ENCODE assay signal across 14 cellular contexts in genomic region chr5:138626333-138626944, GRCh38.
"Had no signal": no experiment of that assay in that cellular context is flagged by ENCODE, and none has a peak within 500 bp of the region (broad histone marks: within the 10 kb centered on the region; RNA-seq: fewer than 3 reads in every experiment).

No MANE protein-coding gene starts in this region.

- DNase-seq: activated CD4-positive, alpha-beta T cell treated with anti-CD3 and anti-CD28 coated beads, Interleukin-2, amount 50 U/mL, for 48 hours; activated CD8-positive, alpha-beta memory T cell treated with anti-CD3 and anti-CD28 coated beads, Interleukin-2, amount 10 ng/mL, durations not matched to agents 7 days and 5 days; activated effector memory CD4-positive, alpha-beta T cell treated with anti-CD3 and anti-CD28 coated beads, Interleukin-2, amount 50 U/mL, for 16 hours; activated naive CD8-positive, alpha-beta T cell treated with anti-CD3 and anti-CD28 coated beads for 36 hours; activated T-cell treated with anti-CD3 and anti-CD28 coated beads, Interleukin-2, amount 50 U/mL, for 24 hours; foreskin keratinocyte; natural killer cell; stimulated activated CD4-positive, alpha-beta T cell treated with anti-CD3 and anti-CD28 coated beads, Interleukin-4, amount 100 ng/mL, for 1 hour; stimulated activated CD8-positive, alpha-beta memory T cell treated with anti-CD3 and anti-CD28 coated beads, Interleukin-4, amount 100 ng/mL, for 48 hours; stimulated activated naive CD8-positive, alpha-beta T cell treated with anti-CD3 and anti-CD28 coated beads, Interleukin-15, Interleukin-2, amounts not matched to agents 100 U/mL and 50 U/mL, for 24 hours; T-helper 17 cell; upper lobe of right lung had no signal

- H3K27ac Mint-ChIP-seq: activated CD8-positive, alpha-beta memory T cell treated with anti-CD3 and anti-CD28 coated beads, Interleukin-2, amount 10 ng/mL, durations not matched to agents 7 days and 5 days; activated naive CD8-positive, alpha-beta T cell treated with anti-CD3 and anti-CD28 coated beads for 36 hours; activated T-cell treated with anti-CD3 and anti-CD28 coated beads, Interleukin-2, amount 50 U/mL, for 24 hours; natural killer cell; T-helper 17 cell had no signal

- H3K9me3 ChIP-seq: upper lobe of right lung had no signal

- H3K4me1 ChIP-seq: foreskin keratinocyte, upper lobe of right lung had no signal

- ATAC-seq: activated CD4-positive, CD25-positive, alpha-beta regulatory T cell treated with anti-CD3 and anti-CD28 coated beads, Interleukin-2, amount 50 U/mL, for 24 hours; activated CD8-positive, alpha-beta memory T cell treated with anti-CD3 and anti-CD28 coated beads, Interleukin-2, amount 10 ng/mL, durations not matched to agents 7 days and 5 days; esophagus mucosa; foreskin keratinocyte; natural killer cell; stimulated activated naive CD8-positive, alpha-beta T cell treated with anti-CD3 and anti-CD28 coated beads, Interleukin-15, Interleukin-2, amounts not matched to agents 100 U/mL and 50 U/mL, for 24 hours; T-helper 17 cell; upper lobe of right lung had no signal

- H3K4me1 Mint-ChIP-seq: activated CD8-positive, alpha-beta memory T cell treated with anti-CD3 and anti-CD28 coated beads, Interleukin-2, amount 10 ng/mL, durations not matched to agents 7 days and 5 days; activated naive CD8-positive, alpha-beta T cell treated with anti-CD3 and anti-CD28 coated beads for 36 hours; natural killer cell had no signal

- H3K36me3 Mint-ChIP-seq: activated CD8-positive, alpha-beta memory T cell treated with anti-CD3 and anti-CD28 coated beads, Interleukin-2, amount 10 ng/mL, durations not matched to agents 7 days and 5 days; activated naive CD8-positive, alpha-beta T cell treated with anti-CD3 and anti-CD28 coated beads for 36 hours; natural killer cell had no signal

- H3K9me3 Mint-ChIP-seq: activated naive CD8-positive, alpha-beta T cell treated with anti-CD3 and anti-CD28 coated beads for 36 hours; activated T-cell treated with anti-CD3 and anti-CD28 coated beads, Interleukin-2, amount 50 U/mL, for 24 hours; natural killer cell had no signal

- H3K4me3 Mint-ChIP-seq: activated CD8-positive, alpha-beta memory T cell treated with anti-CD3 and anti-CD28 coated beads, Interleukin-2, amount 10 ng/mL, durations not matched to agents 7 days and 5 days; activated naive CD8-positive, alpha-beta T cell treated with anti-CD3 and anti-CD28 coated beads for 36 hours; activated T-cell treated with anti-CD3 and anti-CD28 coated beads, Interleukin-2, amount 50 U/mL, for 24 hours; natural killer cell; T-helper 17 cell had no signal

- H3K4me3 ChIP-seq: upper lobe of right lung had no signal

- H3K27me3 ChIP-seq: foreskin keratinocyte, upper lobe of right lung had no signal

- H3K27ac ChIP-seq: foreskin keratinocyte, upper lobe of right lung had no signal

- H3K36me3 ChIP-seq: upper lobe of right lung had no signal
